ENCODE assay signal across 14 cellular contexts in genomic region chr12:71476513-71476912, GRCh38. TPM values are rescaled to one million over a fixed set of nuclear protein-coding genes. Genes with fewer than 3 reads are reported as not detected.
DNase-seq lines count a peak whose midpoint lies in the region; ATAC-seq and TF ChIP-seq lines count a peak whose summit lies in the region.
"Had no signal": no experiment of that assay in that cellular context is flagged by ENCODE, and none has a peak within 500 bp of the region (broad histone marks: within the 10 kb centered on the region; RNA-seq: fewer than 3 reads in every experiment).

No MANE protein-coding gene starts in this region.

- CTCF ChIA-PET in activated CD8-positive, alpha-beta T cell treated with anti-CD3 and anti-CD28 coated beads for 36 hours (lab: Charles Lee), result no interaction called here

- H3K27me3 Mint-ChIP-seq in osteocyte (ENCODE audit: unreplicated experiment), result no peaks in the 10 kb centered on the region
- H3K27me3 Mint-ChIP-seq in activated CD8-positive, alpha-beta T cell treated with anti-CD3 and anti-CD28 coated beads for 36 hours, result peaks cover 1% of the 10 kb centered on the region

- DNase-seq in Daoy (ENCODE audit: low read depth) (peak; percentile 76), RPMI7951 (ENCODE audit: low read depth) (peak; percentile 67), fibroblast of mammary gland (ENCODE audit: low read depth) (peak; percentile 84), osteocyte (ENCODE audit: extremely low spot score, unreplicated experiment) (no peak), DMS53 treated with DMSO at 0.1 percent for 48 hours (lab: John Stamatoyannopoulos, UW; ENCODE audit: unreplicated experiment) (no peak), HuH-7 (ENCODE audit: low spot score) (no peak)
- no peak for DNase-seq in activated CD8-positive, alpha-beta T cell treated with anti-CD3 and anti-CD28 coated beads for 36 hours
- DNase-seq: CD4-positive, alpha-beta memory T cell; central memory CD4-positive, alpha-beta T cell; Peyer's patch had no signal

- no peak overlapping the region for H3K4me3 ChIP-seq in fibroblast of mammary gland (ENCODE audit: control insufficient read depth, low read depth, low read length)
- H3K4me3 ChIP-seq: heart left ventricle, Peyer's patch, vagina had no signal

- no peak for TF ChIP-seq CTCF in fibroblast of mammary gland (conservative IDR thresholded peaks at IDR 0.05; ENCODE audit: control insufficient read depth, insufficient read depth, low read depth, low read length)
- TF ChIP-seq CTCF in osteocyte (IDR thresholded peaks at IDR 0.05), result no peak
- no peak for TF ChIP-seq CTCF in activated CD8-positive, alpha-beta T cell treated with anti-CD3 and anti-CD28 coated beads for 36 hours (IDR thresholded peaks at IDR 0.05)

- no peak overlapping the region for H3K4me3 Mint-ChIP-seq in osteocyte (ENCODE audit: unreplicated experiment)
- H3K4me3 Mint-ChIP-seq in activated CD8-positive, alpha-beta T cell treated with anti-CD3 and anti-CD28 coated beads for 36 hours, result no peak overlapping the region
- H3K4me3 Mint-ChIP-seq: CD4-positive, alpha-beta memory T cell; mesothelial cell of epicardium had no signal

- no peaks in the 10 kb centered on the region for H3K9me3 Mint-ChIP-seq in osteocyte (ENCODE audit: unreplicated experiment)
- no peaks in the 10 kb centered on the region for H3K9me3 Mint-ChIP-seq in activated CD8-positive, alpha-beta T cell treated with anti-CD3 and anti-CD28 coated beads for 36 hours
- H3K9me3 Mint-ChIP-seq: mesothelial cell of epicardium had no signal

- POLR2A ChIA-PET in activated CD8-positive, alpha-beta T cell treated with anti-CD3 and anti-CD28 coated beads for 36 hours (lab: Charles Lee), result no interaction called here

- peak overlapping the region; percentile 95 for H3K27ac Mint-ChIP-seq in osteocyte (ENCODE audit: unreplicated experiment)
- H3K27ac Mint-ChIP-seq in activated CD8-positive, alpha-beta T cell treated with anti-CD3 and anti-CD28 coated beads for 36 hours, result no peak overlapping the region
- H3K27ac Mint-ChIP-seq: CD4-positive, alpha-beta memory T cell; mesothelial cell of epicardium had no signal

- H3K36me3 Mint-ChIP-seq in osteocyte (ENCODE audit: unreplicated experiment), result peaks cover 3% of the 10 kb centered on the region
- no peaks in the 10 kb centered on the region for H3K36me3 Mint-ChIP-seq in activated CD8-positive, alpha-beta T cell treated with anti-CD3 and anti-CD28 coated beads for 36 hours (ENCODE audit: low read depth)
- H3K36me3 Mint-ChIP-seq: CD4-positive, alpha-beta memory T cell; mesothelial cell of epicardium had no signal

- intact Hi-C loops in activated CD8-positive, alpha-beta T cell treated with anti-CD3 and anti-CD28 coated beads for 36 hours (cut with micrococcal nuclease), result no loop called here

- no peak for ATAC-seq in HG03521 (IDR thresholded peaks at IDR 0.05; ENCODE audit: unreplicated experiment)
- no peak for ATAC-seq in activated CD8-positive, alpha-beta T cell treated with anti-CD3 and anti-CD28 coated beads for 36 hours

- peaks cover 62% of the 10 kb centered on the region for H3K4me1 Mint-ChIP-seq in osteocyte (ENCODE audit: unreplicated experiment)
- no peaks in the 10 kb centered on the region for H3K4me1 Mint-ChIP-seq in activated CD8-positive, alpha-beta T cell treated with anti-CD3 and anti-CD28 coated beads for 36 hours (ENCODE audit: low read depth)
- H3K4me1 Mint-ChIP-seq: CD4-positive, alpha-beta memory T cell; mesothelial cell of epicardium had no signal

RNA-seq across cellular contexts. Expression of gene LGR5, which starts 36.9 kb away (rescaled TPM):
- total RNA-seq in Daoy (2014; rRNA removed; shearing (Covaris generic)), result not detected in 2 replicates
- not detected in 2 replicates for total RNA-seq in RPMI7951 (2014; rRNA removed; shearing (Covaris generic))
- 55.8 and 56.4 TPM in 2 replicates for total RNA-seq in osteocyte
- total RNA-seq in activated CD8-positive, alpha-beta T cell treated with anti-CD3 and anti-CD28 coated beads for 36 hours, result not detected
- total RNA-seq: CD4-positive, alpha-beta memory T cell had no signal

Comparison
In these comparisons a context has a peak if more than half of its experiments do, and no peak if none do; other contexts are left out.
1. DNase-seq: peak in Daoy (single experiment), RPMI7951 (single experiment) and fibroblast of mammary gland (single experiment); none in osteocyte (single experiment), DMS53 treated with DMSO at 0.1 percent for 48 hours (single experiment), activated CD8-positive, alpha-beta T cell treated with anti-CD3 and anti-CD28 coated beads for 36 hours (single experiment) and HuH-7 (single experiment).
2. RNA of gene LGR5, which starts 36.9 kb away (total RNA-seq): 55.8 to 56.4 TPM in osteocyte; not detected in Daoy, not detected in RPMI7951 and not detected in activated CD8-positive, alpha-beta T cell treated with anti-CD3 and anti-CD28 coated beads for 36 hours; every median in the first group is over 10 times any median in the second.